ENCODE assay signal across 7 cellular contexts in genomic region chr6:33585403-33586107, GRCh38. TPM values are rescaled to one million over a fixed set of nuclear protein-coding genes. Genes with fewer than 3 reads are reported as not detected.
DNase-seq lines count a peak whose midpoint lies in the region; ATAC-seq and TF ChIP-seq lines count a peak whose summit lies in the region.

No MANE protein-coding gene starts in this region.

- H3K9me3 Mint-ChIP-seq in activated CD4-positive, alpha-beta T cell treated with anti-CD3 and anti-CD28 coated beads, Interleukin-2, amount 10 ng/mL, durations not matched to agents 24 days and 14 days = no peaks in the 10 kb centered on the region

- no peaks in the 10 kb centered on the region for H3K27me3 Mint-ChIP-seq in activated CD4-positive, alpha-beta T cell treated with anti-CD3 and anti-CD28 coated beads, Interleukin-2, amount 10 ng/mL, durations not matched to agents 24 days and 14 days

- DNase-seq in NCI-H460 (ENCODE audit: extremely low read depth, low read depth) = peak; percentile 68
- DNase-seq in activated CD4-positive, alpha-beta T cell treated with anti-CD3 and anti-CD28 coated beads, Interleukin-2, amount 10 ng/mL, durations not matched to agents 24 days and 14 days = peak; percentile 97
- peak; percentile 72 to 83 (median 78) for DNase-seq in stimulated activated CD4-positive, alpha-beta T cell treated with anti-CD3 and anti-CD28 coated beads, TNF-alpha, amount 100 ng/mL, for 4 hours (ENCODE audit: low read depth in 3 of 3)

- H3K4me3 ChIP-seq in liver (ENCODE audit: low read depth in 1 of 3, low read length in 3 of 3) = no peak overlapping the region

- ATAC-seq in HG03139 (IDR thresholded peaks at IDR 0.05; ENCODE audit: unreplicated experiment) = peak; percentile 50

- intact Hi-C loops in activated CD4-positive, alpha-beta T cell treated with anti-CD3 and anti-CD28 coated beads, Interleukin-2, amount 10 ng/mL, durations not matched to agents 24 days and 14 days (cut with micrococcal nuclease) = loop anchor here (1.0 to 5.0 kb wide), 3 partner anchors 35 to 177 kb away; partner anchors contain the start of gene ITPR3

- no peaks in the 10 kb centered on the region for H3K9me3 ChIP-seq in liver (ENCODE audit: control insufficient read depth in 4 of 4, low read length in 3 of 4)

- TF ChIP-seq RAD21 in liver (IDR thresholded peaks at IDR 0.05) = peak; percentile 87 to 95

- H3K4me1 Mint-ChIP-seq in activated CD4-positive, alpha-beta T cell treated with anti-CD3 and anti-CD28 coated beads, Interleukin-2, amount 10 ng/mL, durations not matched to agents 24 days and 14 days = peaks cover 25% of the 10 kb centered on the region

- H3K4me3 Mint-ChIP-seq in activated CD4-positive, alpha-beta T cell treated with anti-CD3 and anti-CD28 coated beads, Interleukin-2, amount 10 ng/mL, durations not matched to agents 24 days and 14 days = peak overlapping the region; percentile 82

- H3K27ac Mint-ChIP-seq in activated CD4-positive, alpha-beta T cell treated with anti-CD3 and anti-CD28 coated beads, Interleukin-2, amount 10 ng/mL, durations not matched to agents 24 days and 14 days = peak overlapping the region; percentile 94

- H3K27me3 ChIP-seq in liver (ENCODE audit: control insufficient read depth in 4 of 4, insufficient read depth in 4 of 4, low read length in 3 of 4) = no peaks in the 10 kb centered on the region

- no peak overlapping the region for H3K9ac ChIP-seq in liver (ENCODE audit: low read depth in 1 of 2, low read length in 2 of 2)

- peak; percentile 90 for TF ChIP-seq CTCF in liver (IDR thresholded peaks at IDR 0.05; ENCODE audit: low read depth, low read length, missing input control)

- peak overlapping the region; percentile 12 for H3K27ac ChIP-seq in cingulate gyrus (ENCODE audit: low read depth, low read length)
- no peak overlapping the region for H3K27ac ChIP-seq in liver (ENCODE audit: low read depth in 1 of 2, low read length in 2 of 2)

- peak; percentile 39 for TF ChIP-seq POLR2A in GM15510 (IDR thresholded peaks at IDR 0.05; ENCODE audit: borderline replicate concordance, extremely low read depth, insufficient read length)

- no peaks in the 10 kb centered on the region for H3K36me3 ChIP-seq in liver (ENCODE audit: control insufficient read depth in 4 of 4, insufficient read depth in 3 of 4, low read depth in 1 of 4, low read length in 3 of 4)

- H3K36me3 Mint-ChIP-seq in activated CD4-positive, alpha-beta T cell treated with anti-CD3 and anti-CD28 coated beads, Interleukin-2, amount 10 ng/mL, durations not matched to agents 24 days and 14 days (ENCODE audit: low read depth) = no peaks in the 10 kb centered on the region

- H3K4me1 ChIP-seq in liver (ENCODE audit: control insufficient read depth in 4 of 4, insufficient read depth in 4 of 4, low read length in 3 of 4) = peaks cover 0 to 5% (median 2%) of the 10 kb centered on the region in 4 donors

- 12% methylated on average over 14 of the region's 14 CpGs for WGBS in liver

TF ChIP-seq in liver, 16 proteins besides CTCF, POLR2A, EP300 and RAD21:
- TF ChIP-seq TAF1 (conservative IDR thresholded peaks at IDR 0.05) = no peak
- TF ChIP-seq, protein P1, sequence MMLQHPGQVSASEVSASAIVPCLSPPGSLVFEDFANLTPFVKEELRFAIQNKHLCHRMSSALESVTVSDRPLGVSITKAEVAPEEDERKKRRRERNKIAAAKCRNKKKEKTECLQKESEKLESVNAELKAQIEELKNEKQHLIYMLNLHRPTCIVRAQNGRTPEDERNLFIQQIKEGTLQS (IDR thresholded peaks at IDR 0.05) = no peak
- no peak for TF ChIP-seq FOXA2 (IDR thresholded peaks at IDR 0.05)
- no peak for TF ChIP-seq YY1 (IDR thresholded peaks at IDR 0.05)
- no peak for TF ChIP-seq REST (IDR thresholded peaks at IDR 0.05)
- TF ChIP-seq HNF4G (IDR thresholded peaks at IDR 0.05) = no peak
- TF ChIP-seq JUND (IDR thresholded peaks at IDR 0.05) = no peak
- TF ChIP-seq SP1 (IDR thresholded peaks at IDR 0.05) = no peak
- no peak for TF ChIP-seq HNF4A (conservative IDR thresholded peaks at IDR 0.05)
- no peak for TF ChIP-seq NR2F2 (IDR thresholded peaks at IDR 0.05)
- TF ChIP-seq, protein P2, sequence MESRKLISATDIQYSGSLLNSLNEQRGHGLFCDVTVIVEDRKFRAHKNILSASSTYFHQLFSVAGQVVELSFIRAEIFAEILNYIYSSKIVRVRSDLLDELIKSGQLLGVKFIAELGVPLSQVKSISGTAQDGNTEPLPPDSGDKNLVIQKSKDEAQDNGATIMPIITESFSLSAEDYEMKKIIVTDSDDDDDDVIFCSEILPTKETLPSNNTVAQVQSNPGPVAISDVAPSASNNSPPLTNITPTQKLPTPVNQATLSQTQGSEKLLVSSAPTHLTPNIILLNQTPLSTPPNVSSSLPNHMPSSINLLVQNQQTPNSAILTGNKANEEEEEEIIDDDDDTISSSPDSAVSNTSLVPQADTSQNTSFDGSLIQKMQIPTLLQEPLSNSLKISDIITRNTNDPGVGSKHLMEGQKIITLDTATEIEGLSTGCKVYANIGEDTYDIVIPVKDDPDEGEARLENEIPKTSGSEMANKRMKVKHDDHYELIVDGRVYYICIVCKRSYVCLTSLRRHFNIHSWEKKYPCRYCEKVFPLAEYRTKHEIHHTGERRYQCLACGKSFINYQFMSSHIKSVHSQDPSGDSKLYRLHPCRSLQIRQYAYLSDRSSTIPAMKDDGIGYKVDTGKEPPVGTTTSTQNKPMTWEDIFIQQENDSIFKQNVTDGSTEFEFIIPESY (IDR thresholded peaks at IDR 0.05) = no peak

RNA-seq across cellular contexts. Expression of gene BAK1, which starts 5.5 kb away (rescaled TPM):
- total RNA-seq in NCI-H460 (2014; rRNA removed; shearing (Covaris generic)) = 13.2 and 14.6 TPM in 2 replicates
- 16.7 and 17.7 TPM in 2 replicates for polyA plus RNA-seq in NCI-H460 (2014; cell fraction: nucleus; rRNA removed)
- 54.7 and 55.9 TPM in 2 replicates for total RNA-seq in activated CD4-positive, alpha-beta T cell treated with anti-CD3 and anti-CD28 coated beads, Interleukin-2, amount 10 ng/mL, durations not matched to agents 24 days and 14 days
- total RNA-seq in liver = 1 to 10 TPM; 4.4 to 6.1 TPM
- 1 to 10 TPM; 2.4 to 8.7 TPM for polyA plus RNA-seq in liver

RNA-seq across cellular contexts. Expression of gene ITPR3, which starts 35.6 kb away (rescaled TPM):
- total RNA-seq in NCI-H460 (2014; rRNA removed; shearing (Covaris generic)) = 31.9 and 38.9 TPM in 2 replicates
- 50.0 and 52.2 TPM in 2 replicates for polyA plus RNA-seq in NCI-H460 (2014; cell fraction: nucleus; rRNA removed)
- total RNA-seq in activated CD4-positive, alpha-beta T cell treated with anti-CD3 and anti-CD28 coated beads, Interleukin-2, amount 10 ng/mL, durations not matched to agents 24 days and 14 days = 45.5 and 45.6 TPM in 2 replicates
- total RNA-seq in liver = 1 to 10 TPM in 1 of 2 donors, under 1 TPM in 1; 0.75 to 2.8 TPM
- polyA plus RNA-seq in liver = under 1 TPM; 0.49 to 0.67 TPM
